Comparison of ENCODE assay signal across 7 cellular contexts in genomic region chr17:70795620-70796019, GRCh38.
"Had no signal": no experiment of that assay in that cellular context is flagged by ENCODE, and none has a peak within 500 bp of the region (broad histone marks: within the 10 kb centered on the region; RNA-seq: fewer than 3 reads in every experiment).

No MANE protein-coding gene starts in this region.

- H3K4me3 ChIP-seq: GM12878 had no signal

- ATAC-seq: GM12878 had no signal

- DNase-seq: GDM1, GF-D8 had no signal

- FAIRE-seq: GM12878, GM12891, GM12892, GM18507, GM19239 had no signal
